In genomic region chr5:43066799-43067741, GRCh38 we compare ENCODE assay signal across 1 cellular context.
TF ChIP-seq lines count a peak whose summit lies in the region.

No MANE protein-coding gene starts in this region.

TF ChIP-seq in K562, 482 proteins besides CTCF, POLR2A, EP300 and RAD21 (continued from another document and continues in another):
- TF ChIP-seq REST (CRISPR knock-in tag; IDR thresholded peaks at IDR 0.05; ENCODE audit: low read depth) (no peak), POLR3A (IDR thresholded peaks at IDR 0.05; ENCODE audit: borderline replicate concordance, extremely low read depth, insufficient read depth, insufficient read length) (no peak), ZBTB5 (IDR thresholded peaks at IDR 0.05) (peak; percentile 88), NR2C1 (IDR thresholded peaks at IDR 0.05) (peak; percentile 63; the same call in 1 of the 2 replicates), NR2C1 (tag; IDR thresholded peaks at IDR 0.05) (peak; percentile 74), ARID3B (CRISPR knock-in tag; IDR thresholded peaks at IDR 0.05; ENCODE audit: borderline replicate concordance) (no peak), CXXC5 (CRISPR knock-in tag; IDR thresholded peaks at IDR 0.05) (no peak; the same call in 1 of the 2 replicates), E2F3 (CRISPR knock-in tag; IDR thresholded peaks at IDR 0.05) (no peak), ZNF282 (CRISPR knock-in tag; IDR thresholded peaks at IDR 0.05) (no peak), ZNF316 (IDR thresholded peaks at IDR 0.05) (no peak), RBM17 (IDR thresholded peaks at IDR 0.05; ENCODE audit: borderline replicate concordance, low read depth, low read length) (no peak), U2AF2 (optimal IDR thresholded peaks at IDR 0.05; ENCODE audit: low read depth, low read length) (no peak), MEF2A (IDR thresholded peaks at IDR 0.05; ENCODE audit: control insufficient read depth, low read depth, low read length) (0 out of 2 replicates have a peak, but pooled peaks have one; percentile 31), COPS2 (conservative IDR thresholded peaks at IDR 0.05) (no peak), ZNF740 (CRISPR knock-in tag; IDR thresholded peaks at IDR 0.05) (no peak; the same call in 1 of the 2 replicates), ZNF740 (tag; IDR thresholded peaks at IDR 0.05) (no peak), ZNF696 (CRISPR knock-in tag; conservative IDR thresholded peaks at IDR 0.05) (no peak), ZNF57 (CRISPR knock-in tag; IDR thresholded peaks at IDR 0.05) (no peak), ZNF398 (CRISPR knock-in tag; IDR thresholded peaks at IDR 0.05) (no peak), IRF9 (tag; IDR thresholded peaks at IDR 0.05) (peak; percentile 5; the same call in 1 of the 2 replicates), ZC3H4 (CRISPR knock-in tag; IDR thresholded peaks at IDR 0.05; ENCODE audit: borderline replicate concordance) (0 out of 2 replicates have a peak, but pooled peaks have one; percentile 46), HBP1 (CRISPR knock-in tag; IDR thresholded peaks at IDR 0.05) (no peak), NEUROD1 (IDR thresholded peaks at IDR 0.05; ENCODE audit: borderline replicate concordance, low read depth, low read length, partially characterized antibody) (peak; percentile 30), KDM2B (CRISPR knock-in tag; IDR thresholded peaks at IDR 0.05) (no peak; the same call in 1 of the 2 replicates), SMARCE1 (IDR thresholded peaks at IDR 0.05) (no peak), FIP1L1 (IDR thresholded peaks at IDR 0.05; ENCODE audit: low read depth, low read length, poor library complexity, severe bottlenecking) (no peak), C11orf30 (IDR thresholded peaks at IDR 0.05; ENCODE audit: low read depth) (peak; percentile 91), PURB (CRISPR knock-in tag; IDR thresholded peaks at IDR 0.05; ENCODE audit: low read depth) (no peak), FOXA1 (IDR thresholded peaks at IDR 0.05; ENCODE audit: borderline replicate concordance) (no peak), ZNF707 (CRISPR knock-in tag; conservative IDR thresholded peaks at IDR 0.05) (no peak), ZFX (CRISPR knock-in tag; IDR thresholded peaks at IDR 0.05) (peak; percentile 40), ZNF444 (CRISPR knock-in tag; IDR thresholded peaks at IDR 0.05) (no peak), STAG1 (CRISPR knock-in tag; IDR thresholded peaks at IDR 0.05; ENCODE audit: borderline replicate concordance) (no peak), ZFP36 (IDR thresholded peaks at IDR 0.05; ENCODE audit: low read depth, low read length, partially characterized antibody) (no peak), BCOR (IDR thresholded peaks at IDR 0.05) (no peak), USF2 (CRISPR knock-in tag; IDR thresholded peaks at IDR 0.05) (no peak), ZNF408 (CRISPR knock-in tag; IDR thresholded peaks at IDR 0.05; ENCODE audit: low read depth) (no peak), POU5F1 (IDR thresholded peaks at IDR 0.05; ENCODE audit: borderline replicate concordance, low read depth, low read length, partially characterized antibody) (no peak), TEAD4 (IDR thresholded peaks at IDR 0.05; ENCODE audit: low read length) (no peak; the same call in 1 of the 2 replicates), TEAD4 (CRISPR knock-in tag; IDR thresholded peaks at IDR 0.05; ENCODE audit: borderline replicate concordance) (no peak), SAFB2 (IDR thresholded peaks at IDR 0.05; ENCODE audit: borderline replicate concordance, low read depth, low read length, severe bottlenecking) (no peak), CBFA2T3 (IDR thresholded peaks at IDR 0.05) (no peak), ATF3 (IDR thresholded peaks at IDR 0.05) (no peak), ATF3 (CRISPR knock-in tag; conservative IDR thresholded peaks at IDR 0.05) (peak; percentile 51; the same call in 1 of the 2 replicates), SAP30 (IDR thresholded peaks at IDR 0.05; ENCODE audit: borderline replicate concordance, insufficient read depth, low read depth, low read length, poor library complexity, severe bottlenecking) (peak; percentile 31), KLF16 (IDR thresholded peaks at IDR 0.05) (no peak), MYBL2 (IDR thresholded peaks at IDR 0.05; ENCODE audit: low read depth) (no peak), MYBL2 (CRISPR knock-in tag; IDR thresholded peaks at IDR 0.05; ENCODE audit: borderline replicate concordance) (no peak), ZNF41 (CRISPR knock-in tag; conservative IDR thresholded peaks at IDR 0.05) (no peak), CHD1 (IDR thresholded peaks at IDR 0.05; ENCODE audit: low read length) (no peak), ZNF780A (CRISPR knock-in tag; IDR thresholded peaks at IDR 0.05) (no peak), NBN (IDR thresholded peaks at IDR 0.05; ENCODE audit: low read depth) (no peak), HMG20B (CRISPR knock-in tag; IDR thresholded peaks at IDR 0.05) (no peak), ZBTB26 (CRISPR knock-in tag; IDR thresholded peaks at IDR 0.05) (no peak), ATF4 (CRISPR knock-in tag; IDR thresholded peaks at IDR 0.05) (no peak), ZNF263 (CRISPR knock-in tag; IDR thresholded peaks at IDR 0.05; ENCODE audit: borderline replicate concordance) (peak; percentile 42)
